In the genomic region with DNA sequence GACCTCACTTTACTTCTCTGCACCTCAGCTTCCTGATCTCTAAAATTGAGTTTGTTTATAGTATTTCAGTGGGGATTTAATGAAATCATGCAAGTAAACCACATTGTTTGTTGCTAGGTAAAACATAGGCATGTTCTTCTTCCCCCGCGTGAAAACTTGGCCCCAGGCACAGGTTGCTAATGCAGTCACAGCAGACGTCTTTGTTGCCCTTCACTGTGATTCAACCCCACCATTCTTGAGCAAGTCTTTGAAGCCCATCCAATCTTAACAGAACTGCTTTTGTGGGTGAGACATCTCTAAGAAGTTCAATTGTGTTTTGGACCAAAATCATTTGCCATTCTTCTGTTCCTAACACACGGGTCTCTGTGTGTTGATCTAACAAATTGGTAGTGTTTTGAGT, we compare ENCODE assay signal across 27 cellular contexts.
DNase-seq lines count a peak whose midpoint lies in the region; ATAC-seq and FAIRE-seq lines count a peak whose summit lies in the region.
"Had no signal": no experiment of that assay in that cellular context is flagged by ENCODE, and none has a peak within 500 bp of the region (broad histone marks: within the 10 kb centered on the region; RNA-seq: fewer than 3 reads in every experiment).

No MANE protein-coding gene starts in this region.

- no peaks in the 10 kb centered on the region for H3K9me3 Mint-ChIP-seq in activated CD4-positive, alpha-beta T cell treated with anti-CD3 and anti-CD28 coated beads, Interleukin-2, amount 10 ng/mL, durations not matched to agents 24 days and 14 days
- no peaks in the 10 kb centered on the region for H3K9me3 Mint-ChIP-seq in activated CD4-positive, alpha-beta T cell treated with anti-CD3 and anti-CD28 coated beads for 36 hours (ENCODE audit: low read depth)
- H3K9me3 Mint-ChIP-seq: activated naive CD4-positive, alpha-beta T cell treated with anti-CD3 and anti-CD28 coated beads for 36 hours; activated T-cell treated with anti-CD3 and anti-CD28 coated beads, Interleukin-2, amount 50 U/mL, for 72 hours; memory B cell; stimulated activated naive CD8-positive, alpha-beta T cell treated with anti-CD3 and anti-CD28 coated beads, Interleukin-15, amount 100 ng/mL, for 72 hours had no signal

- CTCF ChIA-PET in activated CD4-positive, alpha-beta T cell treated with anti-CD3 and anti-CD28 coated beads for 36 hours (lab: Charles Lee) = interaction anchor here (0.5 to 1.5 kb wide), 5 partner anchors 15 to 284 kb away, joined by 3 read pairs; no protein-coding TSS in a partner anchor

- intact Hi-C loops in activated CD4-positive, alpha-beta T cell treated with anti-CD3 and anti-CD28 coated beads, Interleukin-2, amount 10 ng/mL, durations not matched to agents 24 days and 14 days (cut with micrococcal nuclease) = no loop called here
- intact Hi-C loops in activated CD4-positive, alpha-beta T cell treated with anti-CD3 and anti-CD28 coated beads for 36 hours (cut with DNase I, micrococcal nuclease) = no loop called here
- intact Hi-C loops in left ventricle myocardium superior (cut with micrococcal nuclease) = no loop called here

- H3K27me3 ChIP-seq in adipocyte (replicated peaks; ENCODE audit: control insufficient read depth, insufficient read depth, low read length) = no peaks in the 10 kb centered on the region
- H3K27me3 ChIP-seq: tibial nerve had no signal

- H3K4me3 ChIP-seq in adipocyte (ENCODE audit: low read length) = no peak overlapping the region
- H3K4me3 ChIP-seq: tibial nerve had no signal

- H3K4me3 Mint-ChIP-seq in activated CD4-positive, alpha-beta T cell treated with anti-CD3 and anti-CD28 coated beads, Interleukin-2, amount 10 ng/mL, durations not matched to agents 24 days and 14 days = no peak overlapping the region
- H3K4me3 Mint-ChIP-seq in activated CD4-positive, alpha-beta T cell treated with anti-CD3 and anti-CD28 coated beads for 36 hours = no peak overlapping the region
- H3K4me3 Mint-ChIP-seq: activated naive CD4-positive, alpha-beta T cell treated with anti-CD3 and anti-CD28 coated beads for 36 hours; activated T-cell treated with anti-CD3 and anti-CD28 coated beads, Interleukin-2, amount 50 U/mL, for 72 hours; memory B cell; naive thymus-derived CD4-positive, alpha-beta T cell; stimulated activated naive CD8-positive, alpha-beta T cell treated with anti-CD3 and anti-CD28 coated beads, Interleukin-15, amount 100 ng/mL, for 72 hours had no signal

- H3K36me3 Mint-ChIP-seq in activated CD4-positive, alpha-beta T cell treated with anti-CD3 and anti-CD28 coated beads, Interleukin-2, amount 10 ng/mL, durations not matched to agents 24 days and 14 days (ENCODE audit: low read depth) = no peaks in the 10 kb centered on the region
- H3K36me3 Mint-ChIP-seq in activated CD4-positive, alpha-beta T cell treated with anti-CD3 and anti-CD28 coated beads for 36 hours (ENCODE audit: low read depth) = no peaks in the 10 kb centered on the region

- H3K27me3 Mint-ChIP-seq in activated CD4-positive, alpha-beta T cell treated with anti-CD3 and anti-CD28 coated beads, Interleukin-2, amount 10 ng/mL, durations not matched to agents 24 days and 14 days = peaks cover 12% of the 10 kb centered on the region
- H3K27me3 Mint-ChIP-seq in activated CD4-positive, alpha-beta T cell treated with anti-CD3 and anti-CD28 coated beads for 36 hours = peaks cover 3% of the 10 kb centered on the region

- no peaks in the 10 kb centered on the region for H3K36me3 ChIP-seq in adipocyte (ENCODE audit: control insufficient read depth, insufficient read depth, low read length, severe bottlenecking)
- H3K36me3 ChIP-seq: tibial nerve had no signal

- H3K9me3 ChIP-seq in adipocyte (ENCODE audit: control insufficient read depth, low read length) = no peaks in the 10 kb centered on the region
- H3K9me3 ChIP-seq: tibial nerve had no signal

- no peak for ATAC-seq in activated CD4-positive, alpha-beta T cell treated with anti-CD3 and anti-CD28 coated beads for 36 hours
- ATAC-seq in left ventricle myocardium superior = no peak
- ATAC-seq: activated T-cell treated with anti-CD3 and anti-CD28 coated beads, Interleukin-2, amount 50 U/mL, for 72 hours; naive thymus-derived CD4-positive, alpha-beta T cell; right cardiac atrium; Right ventricle myocardium inferior; stimulated activated naive CD8-positive, alpha-beta T cell treated with anti-CD3 and anti-CD28 coated beads, Interleukin-15, amount 100 ng/mL, for 72 hours had no signal

- peaks cover 10% of the 10 kb centered on the region for H3K4me1 ChIP-seq in adipocyte (ENCODE audit: control insufficient read depth, insufficient read depth, low read length)
- H3K4me1 ChIP-seq: tibial nerve had no signal

- no peak overlapping the region for H3K9ac ChIP-seq in adipocyte (ENCODE audit: low read length)

- H3K27ac Mint-ChIP-seq in activated CD4-positive, alpha-beta T cell treated with anti-CD3 and anti-CD28 coated beads, Interleukin-2, amount 10 ng/mL, durations not matched to agents 24 days and 14 days = no peak overlapping the region
- no peak overlapping the region for H3K27ac Mint-ChIP-seq in activated CD4-positive, alpha-beta T cell treated with anti-CD3 and anti-CD28 coated beads for 36 hours
- H3K27ac Mint-ChIP-seq: activated naive CD4-positive, alpha-beta T cell treated with anti-CD3 and anti-CD28 coated beads for 36 hours; activated T-cell treated with anti-CD3 and anti-CD28 coated beads, Interleukin-2, amount 50 U/mL, for 72 hours; memory B cell; naive thymus-derived CD4-positive, alpha-beta T cell; stimulated activated naive CD8-positive, alpha-beta T cell treated with anti-CD3 and anti-CD28 coated beads, Interleukin-15, amount 100 ng/mL, for 72 hours had no signal

- H3K4me1 Mint-ChIP-seq in activated CD4-positive, alpha-beta T cell treated with anti-CD3 and anti-CD28 coated beads, Interleukin-2, amount 10 ng/mL, durations not matched to agents 24 days and 14 days = peaks cover 22% of the 10 kb centered on the region
- H3K4me1 Mint-ChIP-seq in activated CD4-positive, alpha-beta T cell treated with anti-CD3 and anti-CD28 coated beads for 36 hours = peaks cover 20% of the 10 kb centered on the region

- POLR2A ChIA-PET in activated CD4-positive, alpha-beta T cell treated with anti-CD3 and anti-CD28 coated beads for 36 hours (lab: Charles Lee) = no interaction called here

- no peak for FAIRE-seq in urothelium cell line (lab: Jason Lieb, UNC)
- FAIRE-seq: H54 had no signal

- DNase-seq in activated CD4-positive, alpha-beta T cell treated with anti-CD3 and anti-CD28 coated beads, Interleukin-2, amount 10 ng/mL, durations not matched to agents 24 days and 14 days = peak; percentile 23
- DNase-seq in activated CD4-positive, alpha-beta T cell treated with anti-CD3 and anti-CD28 coated beads for 36 hours = no peak
- DNase-seq in adipocyte (ENCODE audit: low read depth) = peak; percentile 45
- DNase-seq in fibroblast of peridontal ligament (ENCODE audit: extremely low read depth) = peak; percentile 77
- DNase-seq in stromal cell of bone marrow (ENCODE audit: low read depth) = peak; percentile 66
- DNase-seq in activated CD4-positive, alpha-beta T cell treated with anti-CD3 and anti-CD28 coated beads, Interleukin-2, amount 50 U/mL, for 48 hours = no peak
- no peak for DNase-seq in left ventricle myocardium superior
- no peak for DNase-seq in urothelium cell line (ENCODE audit: low spot score)
- DNase-seq: activated CD4-positive, CD25-positive, alpha-beta regulatory T cell treated with anti-CD3 and anti-CD28 coated beads, Interleukin-2, amount 50 U/mL, for 72 hours; activated naive CD4-positive, alpha-beta T cell treated with anti-CD3 and anti-CD28 coated beads for 36 hours; activated T-cell treated with anti-CD3 and anti-CD28 coated beads, Interleukin-2, amount 50 U/mL, for 72 hours; anterior cingulate cortex; effector CD4-positive, alpha-beta T cell; EL; glutamatergic neuron; KBM-7; MV-4-11; naive thymus-derived CD4-positive, alpha-beta T cell; NCI-H187; NCI-H748 treated with DMSO at 0.1 percent for 48 hours; OCI-M1; right cardiac atrium; stimulated activated naive CD8-positive, alpha-beta T cell treated with anti-CD3 and anti-CD28 coated beads, Interleukin-15, amount 100 ng/mL, for 72 hours had no signal

Comparison
In these comparisons a context has a peak if more than half of its experiments do, and no peak if none do; other contexts are left out.
1. DNase-seq: peak in activated CD4-positive, alpha-beta T cell treated with anti-CD3 and anti-CD28 coated beads, Interleukin-2, amount 10 ng/mL, durations not matched to agents 24 days and 14 days (single experiment), adipocyte (single experiment), fibroblast of peridontal ligament (single experiment) and stromal cell of bone marrow (single experiment); none in activated CD4-positive, alpha-beta T cell treated with anti-CD3 and anti-CD28 coated beads for 36 hours (single experiment), activated CD4-positive, alpha-beta T cell treated with anti-CD3 and anti-CD28 coated beads, Interleukin-2, amount 50 U/mL, for 48 hours (0 of 2), left ventricle myocardium superior (single experiment) and urothelium cell line (single experiment).